Comparison of ENCODE assay signal across 19 cellular contexts in the genomic region with DNA sequence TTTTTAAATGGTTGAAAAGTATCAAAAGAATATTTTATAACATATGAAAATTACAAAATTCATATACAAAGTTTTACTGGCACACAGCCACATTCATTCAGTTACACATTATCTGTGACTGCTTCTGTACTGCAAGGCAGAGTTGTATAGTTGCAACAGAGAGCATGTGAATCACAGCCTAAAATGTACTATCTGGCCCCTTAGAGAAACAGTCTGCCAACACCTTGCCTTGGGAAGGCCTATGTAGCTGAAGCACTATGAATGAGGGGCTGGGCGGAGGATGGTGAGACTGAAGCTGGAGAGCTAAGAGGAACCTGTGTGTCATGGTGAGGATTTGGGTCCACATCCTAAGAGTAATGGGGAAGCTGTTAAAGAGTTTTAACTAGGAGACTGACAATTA. TPM values are rescaled to one million over a fixed set of nuclear protein-coding genes. Genes with fewer than 3 reads are reported as not detected.
A peak's percentile ranks its signal among the peaks of the same experiment; 100 is the strongest.
DNase-seq lines count a peak whose midpoint lies in the region; ATAC-seq and TF ChIP-seq lines count a peak whose summit lies in the region.
"Had no signal": no experiment of that assay in that cellular context is flagged by ENCODE, and none has a peak within 500 bp of the region (broad histone marks: within the 10 kb centered on the region; RNA-seq: fewer than 3 reads in every experiment).

No MANE protein-coding gene starts in this region.

- peaks cover 84% of the 10 kb centered on the region for H3K79me2 ChIP-seq in mammary epithelial cell (ENCODE audit: insufficient read depth, low read length)

- intact Hi-C loops in left ventricle myocardium superior (cut with micrococcal nuclease) (no loop called here), left ventricle myocardium inferior (cut with micrococcal nuclease) (no loop called here), mammary epithelial cell (cut with micrococcal nuclease) (no loop called here), Calu3 (cut with micrococcal nuclease; ENCODE audit: unreplicated experiment) (loop anchor here (5.0 kb wide), 1 partner anchor 33 kb away; no protein-coding TSS in a partner anchor)

- no peak overlapping the region for H3K9ac ChIP-seq in mammary epithelial cell (ENCODE audit: insufficient read depth, low read length)
- H3K9ac ChIP-seq: SK-N-SH had no signal

- H3K4me1 ChIP-seq in left ventricle myocardium inferior (peaks cover 27% of the 10 kb centered on the region), mammary epithelial cell (ENCODE audit: insufficient read depth, low read length) (peaks cover 13% of the 10 kb centered on the region), foreskin keratinocyte (peaks cover 7% of the 10 kb centered on the region)

- H3K27me3 Mint-ChIP-seq in Calu3 (ENCODE audit: unreplicated experiment): no peaks in the 10 kb centered on the region
- H3K27me3 Mint-ChIP-seq: activated CD4-positive, alpha-beta T cell treated with anti-CD3 and anti-CD28 coated beads, Interleukin-2, amount 10 ng/mL, durations not matched to agents 24 days and 14 days; naive thymus-derived CD8-positive, alpha-beta T cell had no signal

- dilution Hi-C loops in mammary epithelial cell (cut with HindIII; ENCODE audit: low sequenced_read_pairs): no loop called here

- H3K27ac Mint-ChIP-seq in Calu3 (ENCODE audit: unreplicated experiment): no peak overlapping the region
- H3K27ac Mint-ChIP-seq: activated CD4-positive, alpha-beta T cell treated with anti-CD3 and anti-CD28 coated beads, Interleukin-2, amount 10 ng/mL, durations not matched to agents 24 days and 14 days had no signal

- H3K4me2 ChIP-seq in mammary epithelial cell (ENCODE audit: insufficient read depth, low read depth, low read length): no peak overlapping the region
- H3K4me2 ChIP-seq: SK-N-SH had no signal

- H3K36me3 ChIP-seq in left ventricle myocardium inferior: peaks cover 20% of the 10 kb centered on the region
- H3K36me3 ChIP-seq in mammary epithelial cell (ENCODE audit: insufficient read depth, low read length): peaks cover 2% of the 10 kb centered on the region
- H3K36me3 ChIP-seq: transverse colon had no signal

- ATAC-seq in left ventricle myocardium superior (peak; percentile 60), foreskin keratinocyte (peak; percentile 44)
- ATAC-seq: naive thymus-derived CD8-positive, alpha-beta T cell; PC-3 had no signal

- in situ Hi-C loops in mammary epithelial cell (cut with MboI; ENCODE audit: low sequenced_read_pairs in 2 of 2): no loop called here

- 100% methylated on average over 1 of the region's 1 CpG for WGBS in mammary epithelial cell (ENCODE audit: low coverage, missing lambda C conversion rate)

- H3K27ac ChIP-seq in left ventricle myocardium inferior (replicated peaks) (no peak overlapping the region), mammary epithelial cell (ENCODE audit: insufficient read depth, low read depth, low read length) (no peak overlapping the region), foreskin keratinocyte (no peak overlapping the region)
- H3K27ac ChIP-seq: transverse colon had no signal

- H3K4me3 ChIP-seq in left ventricle myocardium inferior: no peak overlapping the region
- no peak overlapping the region for H3K4me3 ChIP-seq in mammary epithelial cell (replicated peaks in 1 of 3; ENCODE audit: insufficient read depth in 1 of 3, low read depth in 2 of 3, low read length in 3 of 3)
- H3K4me3 ChIP-seq: transverse colon had no signal

- CTCF ChIA-PET in mammary epithelial cell (lab: Charles Lee; ENCODE audit: low non-redundant PET): no interaction called here
- CTCF ChIA-PET in Calu3 (lab: Charles Lee): interaction anchor here (0.6 kb wide), 1 partner anchor 31 kb away, joined by 4 read pairs; no protein-coding TSS in a partner anchor

- peaks cover 5% of the 10 kb centered on the region for H3K36me3 Mint-ChIP-seq in Calu3 (ENCODE audit: insufficient read depth, unreplicated experiment)

- H3K9me3 ChIP-seq in left ventricle myocardium inferior (replicated peaks): peaks cover 13% of the 10 kb centered on the region
- no peaks in the 10 kb centered on the region for H3K9me3 ChIP-seq in mammary epithelial cell (replicated peaks; ENCODE audit: insufficient read depth, low read length)
- H3K9me3 ChIP-seq: SK-N-SH, transverse colon had no signal

- H4K20me1 ChIP-seq in mammary epithelial cell (ENCODE audit: insufficient read depth, low read length): peaks cover 4% of the 10 kb centered on the region

- H3K9me3 Mint-ChIP-seq in Calu3 (ENCODE audit: low read depth, unreplicated experiment): no peaks in the 10 kb centered on the region

- H3K4me3 Mint-ChIP-seq in Calu3 (ENCODE audit: low read depth, unreplicated experiment): no peak overlapping the region
- H3K4me3 Mint-ChIP-seq: activated CD4-positive, alpha-beta T cell treated with anti-CD3 and anti-CD28 coated beads, Interleukin-2, amount 10 ng/mL, durations not matched to agents 24 days and 14 days; CD14-positive monocyte; naive thymus-derived CD8-positive, alpha-beta T cell had no signal

- no peak overlapping the region for H2AFZ ChIP-seq in mammary epithelial cell (ENCODE audit: low read depth, low read length)

- no peak for DNase-seq in left ventricle myocardium superior
- no peak for DNase-seq in left ventricle myocardium inferior
- DNase-seq in mammary epithelial cell: peak; percentile 42
- DNase-seq in foreskin keratinocyte: no peak
- no peak for DNase-seq in DMS79 (lab: John Stamatoyannopoulos, UW)
- no peak for DNase-seq in Calu3
- DNase-seq in cortex of kidney (lab: John Stamatoyannopoulos, UW): no peak
- DNase-seq in NCI-H2171 treated with DMSO at 0.1 percent for 48 hours (lab: John Stamatoyannopoulos, UW): no peak
- DNase-seq: activated CD4-positive, alpha-beta T cell treated with anti-CD3 and anti-CD28 coated beads, Interleukin-2, amount 10 ng/mL, durations not matched to agents 24 days and 14 days; activated gamma-delta T cell; amniotic stem cell; cerebellar nuclear complex; naive thymus-derived CD8-positive, alpha-beta T cell; PC-3; SK-N-SH; stimulated activated naive CD4-positive, alpha-beta T cell; T-helper 9 cell; transverse colon had no signal

- H3K27me3 ChIP-seq in left ventricle myocardium inferior (ENCODE audit: low read depth) (no peaks in the 10 kb centered on the region), mammary epithelial cell (ENCODE audit: insufficient read depth, low read length) (no peaks in the 10 kb centered on the region), foreskin keratinocyte (no peaks in the 10 kb centered on the region)
- H3K27me3 ChIP-seq: transverse colon had no signal

- H3K4me1 Mint-ChIP-seq in Calu3 (ENCODE audit: low read depth, unreplicated experiment): peaks cover 45% of the 10 kb centered on the region

- no peak for TF ChIP-seq CTCF in left ventricle myocardium inferior (IDR thresholded peaks at IDR 0.05; ENCODE audit: borderline replicate concordance)
- TF ChIP-seq CTCF in mammary epithelial cell (conservative IDR thresholded peaks at IDR 0.05 in 1 of 2, IDR thresholded peaks at IDR 0.05 in 1 of 2; ENCODE audit: extremely low read depth in 1 of 2, insufficient read depth in 1 of 2, low read depth in 1 of 2, low read length in 2 of 2): no peak
- no peak for TF ChIP-seq CTCF in foreskin keratinocyte (conservative IDR thresholded peaks at IDR 0.05)
- TF ChIP-seq CTCF in Calu3 (IDR thresholded peaks at IDR 0.05; ENCODE audit: unreplicated experiment): no peak

- BruUV-seq in mammary epithelial cell (replicated peaks; lab: Mats Ljungman, UMichigan) (TSS peak; percentile 3), Calu3 (replicated peaks; lab: Mats Ljungman, UMichigan) (no TSS peak)

RNA-seq across cellular contexts. Expression of gene PDZD8, which starts 35.7 kb away (rescaled TPM):
- total RNA-seq in left ventricle myocardium superior (18.7 TPM), left ventricle myocardium inferior (23.9 TPM), mammary epithelial cell (10 to 100 TPM; 48.6 to 63.0 TPM), foreskin keratinocyte (29.1 and 31.4 TPM in 2 replicates), Calu3 (2022) (44.4 and 45.0 TPM in 2 replicates)
- polyA plus RNA-seq in mammary epithelial cell (32.8 TPM), foreskin keratinocyte (3.0 and 4.3 TPM in 2 replicates)
- 95.5 TPM for polyA minus RNA-seq in mammary epithelial cell
